ENCODE assay signal across 7 cellular contexts in genomic region chr17:42132941-42133340, GRCh38. TPM values are rescaled to one million over a fixed set of nuclear protein-coding genes. Genes with fewer than 3 reads are reported as not detected.
DNase-seq lines count a peak whose midpoint lies in the region; ATAC-seq and TF ChIP-seq lines count a peak whose summit lies in the region.

No MANE protein-coding gene starts in this region.

- H3K9ac ChIP-seq in IMR-90 (ENCODE audit: low read depth, low read length) = no peak overlapping the region

- in situ Hi-C loops in IMR-90 (cut with MboI; ENCODE audit: low sequenced_read_pairs) = no loop called here

- H3K36me3 ChIP-seq in IMR-90 (ENCODE audit: control insufficient read depth, insufficient read depth, low read length) (peaks cover 28% of the 10 kb centered on the region), esophagus squamous epithelium (peaks cover 24 to 55% (median 25%) of the 10 kb centered on the region in 3 donors), neutrophil (peaks cover 33% of the 10 kb centered on the region)

- intact Hi-C loops in IMR-90 (cut with micrococcal nuclease) (loop anchor here (10.0 kb wide), 1 partner anchor 392 kb away; no protein-coding TSS in a partner anchor), esophagus squamous epithelium (cut with DNase I) (no loop called here)

- H3K4me1 ChIP-seq in IMR-90 (ENCODE audit: control insufficient read depth, insufficient read depth, low read length) = peaks cover 27% of the 10 kb centered on the region
- H3K4me1 ChIP-seq in esophagus squamous epithelium = peaks cover 36 to 89% (median 53%) of the 10 kb centered on the region in 3 donors
- H3K4me1 ChIP-seq in neutrophil (ENCODE audit: control insufficient read depth in 1 of 2, insufficient read depth in 1 of 2, low read depth in 1 of 2, low read length in 1 of 2) = peaks cover 50 to 52% of the 10 kb centered on the region in 2 experiments

- no peak overlapping the region for H2AK9ac ChIP-seq in IMR-90 (replicated peaks; ENCODE audit: low read depth, low read length, poor library complexity)

- H3K56ac ChIP-seq in IMR-90 (ENCODE audit: extremely low read depth, insufficient read depth, low read length) = no peak overlapping the region

- no peak overlapping the region for H3K23ac ChIP-seq in IMR-90 (ENCODE audit: low read depth, low read length)

- CTCF ChIA-PET in IMR-90 (lab: Yijun Ruan, JAX) = no interaction called here

- peak overlapping the region; percentile 54; the same call in 1 of the 2 replicates for H3K4ac ChIP-seq in IMR-90 (ENCODE audit: low read depth, low read length)

- TF ChIP-seq CTCF in IMR-90 (conservative IDR thresholded peaks at IDR 0.05; ENCODE audit: low read depth, low read length) = no peak
- no peak for TF ChIP-seq CTCF in esophagus squamous epithelium (IDR thresholded peaks at IDR 0.05)
- TF ChIP-seq CTCF in neutrophil (IDR thresholded peaks at IDR 0.05) = no peak

- H3K14ac ChIP-seq in IMR-90 (replicated peaks; ENCODE audit: low read depth, low read length) = no peak overlapping the region; the same call in 1 of the 2 replicates

- DNase-seq in IMR-90 (peak; percentile 81), T-helper 17 cell (no peak), esophagus squamous epithelium (lab: John Stamatoyannopoulos, UW) (no peak), HPDE6-E6E7 (ENCODE audit: extremely low spot score) (no peak)

- no peak overlapping the region for H4K5ac ChIP-seq in IMR-90 (ENCODE audit: low read depth, low read length)

- H2AK5ac ChIP-seq in IMR-90 (ENCODE audit: low read depth, low read length) = peak overlapping the region; percentile 68; the same call in 1 of the 2 replicates

- H3K27me3 ChIP-seq in IMR-90 (ENCODE audit: control insufficient read depth, insufficient read depth, low read length) (no peaks in the 10 kb centered on the region), esophagus squamous epithelium (no peaks in the 10 kb centered on the region), neutrophil (no peaks in the 10 kb centered on the region)

- TF ChIP-seq RAD21 in IMR-90 (IDR thresholded peaks at IDR 0.05; ENCODE audit: low read length) = no peak

- H2BK120ac ChIP-seq in IMR-90 (ENCODE audit: low read depth, low read length) = no peak overlapping the region

- peaks cover 52% of the 10 kb centered on the region for H3K9me1 ChIP-seq in IMR-90 (ENCODE audit: insufficient read depth, low read length)

- H4K8ac ChIP-seq in IMR-90 (ENCODE audit: low read depth in 2 of 2, low read length in 2 of 2) = no peak overlapping the region

- H3K4me3 Mint-ChIP-seq in T-helper 17 cell = peak overlapping the region; percentile 53

- H2BK5ac ChIP-seq in IMR-90 (ENCODE audit: low read depth, low read length, poor library complexity, severe bottlenecking) = peak overlapping the region; percentile 69

- H3K27ac Mint-ChIP-seq in T-helper 17 cell = peak overlapping the region; percentile 93

- H3K4me3 ChIP-seq in IMR-90 (ENCODE audit: insufficient read depth, low read depth, low read length) = no peak overlapping the region
- no peak overlapping the region for H3K4me3 ChIP-seq in esophagus squamous epithelium
- H3K4me3 ChIP-seq in neutrophil (ENCODE audit: low read depth in 1 of 2, low read length in 1 of 2) = no peak overlapping the region

- no peak overlapping the region for H2BK20ac ChIP-seq in IMR-90 (ENCODE audit: low read depth, low read length)

- 0 out of 2 replicates have a peak overlapping the region, but pooled peaks have one; percentile 41 for H3K27ac ChIP-seq in IMR-90 (ENCODE audit: insufficient read depth, low read length)
- peak overlapping the region; percentile 21 to 86 (median 70) for H3K27ac ChIP-seq in esophagus squamous epithelium
- H3K27ac ChIP-seq in neutrophil = peak overlapping the region; percentile 67

- POLR2A ChIA-PET in IMR-90 (lab: Charles Lee; ENCODE audit: unreplicated experiment) = no interaction called here

- dilution Hi-C loops in IMR-90 (cut with HindIII; ENCODE audit: low sequenced_read_pairs, unreplicated experiment) = no loop called here

- no peak overlapping the region for H2BK15ac ChIP-seq in IMR-90 (ENCODE audit: low read depth, low read length)

- H4K20me1 ChIP-seq in IMR-90 (ENCODE audit: insufficient read depth, low read length) = peaks cover 65% of the 10 kb centered on the region

- no TSS peak for BruUV-seq in IMR-90 (replicated peaks; lab: Mats Ljungman, UMichigan)

- H3K79me1 ChIP-seq in IMR-90 (ENCODE audit: low read depth in 1 of 2, low read length in 2 of 2) = peaks cover 49 to 92% of the 10 kb centered on the region in 2 experiments

- peak overlapping the region; percentile 6; the same call in 1 of the 2 replicates for H3K4me2 ChIP-seq in IMR-90 (ENCODE audit: low read depth, low read length)

- H3K18ac ChIP-seq in IMR-90 (ENCODE audit: low read depth, low read length) = no peak overlapping the region

- no peaks in the 10 kb centered on the region for H3K9me3 ChIP-seq in IMR-90 (ENCODE audit: control insufficient read depth, insufficient read depth, low read length)
- H3K9me3 ChIP-seq in T-helper 17 cell (ENCODE audit: control insufficient read depth, low read length, poor library complexity, severe bottlenecking) = no peaks in the 10 kb centered on the region
- no peaks in the 10 kb centered on the region for H3K9me3 ChIP-seq in esophagus squamous epithelium
- no peaks in the 10 kb centered on the region for H3K9me3 ChIP-seq in neutrophil

- 80% methylated on average over 1 of the region's 3 CpGs; no CpG with 5 or more reads in 1 of the 2 experiments for WGBS in IMR-90 (ENCODE audit: extremely low coverage in 2 of 2, insufficient read length in 1 of 2), 2 experiments
- WGBS in esophagus squamous epithelium, 2 donors = 30 to 40% methylated on average over 1 of the region's 3 CpGs

- peak; percentile 32 for ATAC-seq in GM18858 (IDR thresholded peaks at IDR 0.05; ENCODE audit: unreplicated experiment)
- ATAC-seq in IMR-90 (ENCODE audit: low read depth) = peak; percentile 88
- peak; percentile 64 for ATAC-seq in T-helper 17 cell
- no peak for ATAC-seq in HG03439 (IDR thresholded peaks at IDR 0.05; ENCODE audit: unreplicated experiment)

- H2AFZ ChIP-seq in IMR-90 (replicated peaks; ENCODE audit: low read length, poor library complexity) = no peak overlapping the region

- H3K36me3 Mint-ChIP-seq in T-helper 17 cell (ENCODE audit: low read depth) = peaks cover 9% of the 10 kb centered on the region

- TF ChIP-seq POLR2A in IMR-90 (IDR thresholded peaks at IDR 0.05; ENCODE audit: low read depth, low read length) (no peak), esophagus squamous epithelium (IDR thresholded peaks at IDR 0.05) (no peak)

- H4K91ac ChIP-seq in IMR-90 (ENCODE audit: insufficient read depth, low read depth, low read length) = no peak overlapping the region

- H3K27me3 Mint-ChIP-seq in T-helper 17 cell = no peaks in the 10 kb centered on the region

- H3K4me1 Mint-ChIP-seq in T-helper 17 cell = peaks cover 38% of the 10 kb centered on the region

TF ChIP-seq in IMR-90, 13 proteins besides CTCF, POLR2A, EP300 and RAD21 (continues in another document):
- TF ChIP-seq CEBPB (IDR thresholded peaks at IDR 0.05; ENCODE audit: low read depth, low read length) (0 out of 2 replicates have a peak, but pooled peaks have one; percentile 1), MXI1 (IDR thresholded peaks at IDR 0.05; ENCODE audit: borderline replicate concordance, low read depth, low read length) (peak; percentile 74; the same call in 1 of the 2 replicates), SMC3 (IDR thresholded peaks at IDR 0.05; ENCODE audit: low read depth, low read length) (no peak), NFE2L2 (IDR thresholded peaks at IDR 0.05; ENCODE audit: low read depth, low read length) (no peak), MAZ (IDR thresholded peaks at IDR 0.05; ENCODE audit: borderline replicate concordance, low read depth, low read length) (peak; percentile 33; the same call in 1 of the 2 replicates), BHLHE40 (IDR thresholded peaks at IDR 0.05; ENCODE audit: low read depth, low read length) (peak; percentile 76), RCOR1 (IDR thresholded peaks at IDR 0.05; ENCODE audit: insufficient replicate concordance, low read length) (no peak)

RNA-seq across cellular contexts. Expression of gene HSPB9, which starts 10.3 kb away (rescaled TPM):
- total RNA-seq in IMR-90 (2012; rRNA removed) (not detected in 2 replicates), T-helper 17 cell (not detected), esophagus squamous epithelium (not detected)
- polyA plus RNA-seq in IMR-90 (2012; rRNA removed) = not detected in 2 replicates
- not detected in 2 replicates for polyA plus RNA-seq in IMR-90 (2012; cell fraction: cytosol; rRNA removed)
- 0.06 and 0.09 TPM in 2 replicates for polyA plus RNA-seq in IMR-90 (2012; cell fraction: nucleus; rRNA removed; ENCODE audit: low replicate concordance)

RNA-seq across cellular contexts. Expression of gene KAT2A, which starts 11.8 kb away (rescaled TPM):
- total RNA-seq in IMR-90 (2012; rRNA removed) = 5.3 and 6.3 TPM in 2 replicates
- 28.2 and 31.4 TPM in 2 replicates for polyA plus RNA-seq in IMR-90 (2012; rRNA removed)
- 12.9 and 17.4 TPM in 2 replicates for polyA plus RNA-seq in IMR-90 (2012; cell fraction: cytosol; rRNA removed)
- 273 and 329 TPM in 2 replicates for polyA plus RNA-seq in IMR-90 (2012; cell fraction: nucleus; rRNA removed; ENCODE audit: low replicate concordance)
- 10 to 100 TPM; 33.3 to 35.5 TPM for total RNA-seq in T-helper 17 cell
- 10 to 100 TPM in 3 of 4 donors, 1 to 10 TPM in 1; 9.3 to 34.1 (median 27.0) TPM for total RNA-seq in esophagus squamous epithelium

RNA-seq across cellular contexts. Expression of gene DHX58, which starts 20.4 kb away (rescaled TPM):
- 1.1 and 1.4 TPM in 2 replicates for total RNA-seq in IMR-90 (2012; rRNA removed)
- 1.9 and 2.8 TPM in 2 replicates for polyA plus RNA-seq in IMR-90 (2012; rRNA removed)
- 1.9 and 2.5 TPM in 2 replicates for polyA plus RNA-seq in IMR-90 (2012; cell fraction: cytosol; rRNA removed)
- 14.8 and 19.4 TPM in 2 replicates for polyA plus RNA-seq in IMR-90 (2012; cell fraction: nucleus; rRNA removed; ENCODE audit: low replicate concordance)
- 10 to 100 TPM; 16.9 to 24.0 TPM for total RNA-seq in T-helper 17 cell
- 10 to 100 TPM in 1 of 4 donors, 1 to 10 TPM in 3; 3.9 to 10.4 (median 8.9) TPM for total RNA-seq in esophagus squamous epithelium

RNA-seq across cellular contexts. Expression of gene RAB5C, which starts 21.8 kb away (rescaled TPM):
- total RNA-seq in IMR-90 (2012; rRNA removed) = 112 and 126 TPM in 2 replicates
- 277 and 312 TPM in 2 replicates for polyA plus RNA-seq in IMR-90 (2012; rRNA removed)
- polyA plus RNA-seq in IMR-90 (2012; cell fraction: cytosol; rRNA removed) = 208 and 308 TPM in 2 replicates
- 135 and 149 TPM in 2 replicates for polyA plus RNA-seq in IMR-90 (2012; cell fraction: nucleus; rRNA removed; ENCODE audit: low replicate concordance)
- 10 to 100 TPM; 74.3 to 97.9 TPM for total RNA-seq in T-helper 17 cell
- total RNA-seq in esophagus squamous epithelium = 100 to 1,000 TPM in 1 of 4 donors, 10 to 100 TPM in 3; 68.5 to 107 (median 78.6) TPM

RNA-seq across cellular contexts. Expression of gene ZNF385C, which starts 34.7 kb away (rescaled TPM):
- not detected in 2 replicates for total RNA-seq in IMR-90 (2012; rRNA removed)
- not detected in 2 replicates for polyA plus RNA-seq in IMR-90 (2012; rRNA removed)
- not detected in 2 replicates for polyA plus RNA-seq in IMR-90 (2012; cell fraction: cytosol; rRNA removed)
- polyA plus RNA-seq in IMR-90 (2012; cell fraction: nucleus; rRNA removed; ENCODE audit: low replicate concordance) = not detected in 2 replicates
- under 1 TPM; 0.16 to 0.20 TPM for total RNA-seq in T-helper 17 cell
- total RNA-seq in esophagus squamous epithelium = under 1 TPM in 2 of 4 donors, not detected in 2; 0.18 to 0.38 TPM
